In the genomic region with DNA sequence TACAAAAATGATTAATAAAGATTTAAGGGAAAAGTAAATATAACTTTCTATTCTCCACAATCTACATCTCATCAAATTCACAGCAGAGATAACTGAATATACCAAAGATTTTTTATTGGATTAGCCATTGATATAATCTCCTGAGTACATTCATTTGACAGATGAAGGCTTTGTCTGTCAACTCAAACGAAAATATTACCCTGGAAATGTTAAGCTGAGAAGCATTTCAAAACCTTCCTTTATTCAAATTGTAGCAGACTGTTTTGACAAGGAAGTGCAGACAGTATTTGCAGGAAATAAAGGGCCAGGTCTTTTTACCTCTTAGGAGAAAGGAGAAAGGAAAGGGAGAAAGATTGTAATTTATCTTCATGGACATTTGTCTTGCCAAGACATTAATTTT, we compare ENCODE assay signal across 27 cellular contexts.
"Had no signal": no experiment of that assay in that cellular context is flagged by ENCODE, and none has a peak within 500 bp of the region (broad histone marks: within the 10 kb centered on the region; RNA-seq: fewer than 3 reads in every experiment).

No MANE protein-coding gene starts in this region.

- H3K27me3 Mint-ChIP-seq: dendritic cell treated with granulocyte-macrophage colony-stimulating factor and Interleukin-4, amounts not matched to agents 40 ng/mL and 50 ng/mL, for 4 days; effector memory CD8-positive, alpha-beta T cell had no signal

- ATAC-seq: effector memory CD8-positive, alpha-beta T cell; esophagus mucosa; foreskin keratinocyte; gastrocnemius medialis; gastroesophageal sphincter; heart left ventricle; heart right ventricle had no signal

- H3K27ac Mint-ChIP-seq: dendritic cell treated with granulocyte-macrophage colony-stimulating factor and Interleukin-4, amounts not matched to agents 40 ng/mL and 50 ng/mL, for 4 days; effector memory CD8-positive, alpha-beta T cell; endodermal cell had no signal

- H3K4me1 Mint-ChIP-seq: endodermal cell had no signal

- H3K4me3 ChIP-seq: colonic mucosa, coronary artery, dorsolateral prefrontal cortex, esophagus muscularis mucosa, esophagus squamous epithelium, gastrocnemius medialis, gastroesophageal sphincter, heart left ventricle, heart right ventricle had no signal

- FAIRE-seq: colon, endometrium had no signal

- H3K4me3 Mint-ChIP-seq: dendritic cell treated with granulocyte-macrophage colony-stimulating factor and Interleukin-4, amounts not matched to agents 40 ng/mL and 50 ng/mL, for 4 days; effector memory CD8-positive, alpha-beta T cell; endodermal cell had no signal

- H3K27me3 ChIP-seq: colonic mucosa, dorsolateral prefrontal cortex, esophagus muscularis mucosa, esophagus squamous epithelium, foreskin keratinocyte, gastrocnemius medialis, gastroesophageal sphincter, heart left ventricle, heart right ventricle had no signal

- H3K4me1 ChIP-seq: colonic mucosa, esophagus muscularis mucosa, esophagus squamous epithelium, foreskin keratinocyte, gastrocnemius medialis, gastroesophageal sphincter, heart left ventricle, heart right ventricle had no signal

- H3K9me3 ChIP-seq: colonic mucosa, esophagus muscularis mucosa, esophagus squamous epithelium, gastrocnemius medialis, gastroesophageal sphincter, heart left ventricle had no signal

- DNase-seq: colonic mucosa; cortex of kidney; dermis blood vessel endothelial cell; dorsolateral prefrontal cortex; effector CD4-positive, alpha-beta T cell; effector CD8-positive, alpha-beta T cell; effector memory CD4-positive, alpha-beta T cell; effector memory CD8-positive, alpha-beta T cell; endodermal cell; erythroblast; esophagus squamous epithelium; foreskin fibroblast; foreskin keratinocyte; foreskin melanocyte; gastrocnemius medialis; glutamatergic neuron; head of caudate nucleus; heart left ventricle; heart right ventricle had no signal

- H3K36me3 ChIP-seq: colonic mucosa, esophagus muscularis mucosa, esophagus squamous epithelium, gastrocnemius medialis, gastroesophageal sphincter, heart left ventricle, heart right ventricle had no signal

- H3K27ac ChIP-seq: colonic mucosa, coronary artery, dorsolateral prefrontal cortex, epithelial cell of prostate, esophagus muscularis mucosa, esophagus squamous epithelium, foreskin keratinocyte, gastrocnemius medialis, gastroesophageal sphincter, heart left ventricle, heart right ventricle had no signal
